In genomic region chr3:32175607-32176197, GRCh38 we compare ENCODE assay signal across 8 cellular contexts.
DNase-seq lines count a peak whose midpoint lies in the region; ATAC-seq and TF ChIP-seq lines count a peak whose summit lies in the region.

No MANE protein-coding gene starts in this region.

- H3K27me3 ChIP-seq in GM23248 (replicated peaks; ENCODE audit: insufficient read depth): peaks cover 51% of the 10 kb centered on the region

- no peaks in the 10 kb centered on the region for H3K79me2 ChIP-seq in GM23248 (ENCODE audit: insufficient read depth)

- no peaks in the 10 kb centered on the region for H3F3A ChIP-seq in GM23248 (ENCODE audit: insufficient read depth)

- no peak overlapping the region for H3K4me2 ChIP-seq in GM23248 (ENCODE audit: unreplicated experiment)

- 19 to 24% methylated on average over 7 of the region's 7 CpGs for WGBS in GM23248 (ENCODE audit: low coverage in 1 of 2, low lambda C conversion rate in 2 of 2, missing lambda C conversion rate in 2 of 2), 2 experiments

- ATAC-seq in GM19467 (IDR thresholded peaks at IDR 0.05; ENCODE audit: unreplicated experiment) (no peak), HG03432 (IDR thresholded peaks at IDR 0.05; ENCODE audit: unreplicated experiment) (no peak)

- TF ChIP-seq CTCF in fibroblast of the aortic adventitia (IDR thresholded peaks at IDR 0.05; ENCODE audit: insufficient read depth, low read length): peak; percentile 54

- no peak overlapping the region for H3K27ac ChIP-seq in GM23248

- in situ Hi-C loops in GM23248 (cut with MboI): no loop called here

- H3K36me3 ChIP-seq in GM23248 (ENCODE audit: low read depth): no peaks in the 10 kb centered on the region

- H3K9ac ChIP-seq in GM23248: no peak overlapping the region

- no peaks in the 10 kb centered on the region for H3K4me1 ChIP-seq in GM23248 (ENCODE audit: insufficient read depth)

- no peak overlapping the region for H2AFZ ChIP-seq in GM23248

- H3K9me3 ChIP-seq in GM23248 (ENCODE audit: low read depth): no peaks in the 10 kb centered on the region

- H4K20me1 ChIP-seq in GM23248 (ENCODE audit: insufficient read depth): no peaks in the 10 kb centered on the region

- no peaks in the 10 kb centered on the region for H3K9me2 ChIP-seq in GM23248 (ENCODE audit: insufficient read depth)

- DNase-seq in CD1c-positive myeloid dendritic cell (ENCODE audit: extremely low spot score) (peak; percentile 78), GM23248 (peak; percentile 87), NCI-H774 (lab: John Stamatoyannopoulos, UW) (peak; percentile 4), fibroblast of the aortic adventitia (ENCODE audit: low read depth) (peak; percentile 73), renal cortical epithelial cell (ENCODE audit: low read depth) (peak; percentile 56)
- DNase-seq in activated CD8-positive, alpha-beta memory T cell treated with anti-CD3 and anti-CD28 coated beads, Interleukin-2, amount 50 U/mL, for 1 hour (ENCODE audit: extremely low read depth): peak; percentile 16

- H3K4me3 ChIP-seq in GM23248: no peak overlapping the region
- no peak overlapping the region for H3K4me3 ChIP-seq in fibroblast of the aortic adventitia (ENCODE audit: low read depth, low read length)

Comparison
In these comparisons a context has a peak if more than half of its experiments do, and no peak if none do; other contexts are left out.
1. DNase-seq: peak in every context shown above with its lines; median percentile 87 in GM23248; 78 in CD1c-positive myeloid dendritic cell; 73 in fibroblast of the aortic adventitia; 56 in renal cortical epithelial cell; 16 in activated CD8-positive, alpha-beta memory T cell treated with anti-CD3 and anti-CD28 coated beads, Interleukin-2, amount 50 U/mL, for 1 hour; 4 in NCI-H774.